ENCODE assay signal across 11 cellular contexts in genomic region chr6:105753184-105754097, GRCh38.
DNase-seq lines count a peak whose midpoint lies in the region; ATAC-seq and TF ChIP-seq lines count a peak whose summit lies in the region.
"Had no signal": no experiment of that assay in that cellular context is flagged by ENCODE, and none has a peak within 500 bp of the region (broad histone marks: within the 10 kb centered on the region; RNA-seq: fewer than 3 reads in every experiment).

No MANE protein-coding gene starts in this region.

- peaks cover 16% of the 10 kb centered on the region for H3F3A ChIP-seq in MM.1S (ENCODE audit: insufficient read depth, low read length)

- H3K4me1 ChIP-seq in MM.1S (ENCODE audit: low read length) (peaks cover 17% of the 10 kb centered on the region), osteoblast (ENCODE audit: insufficient read depth, low read length) (peaks cover 8% of the 10 kb centered on the region)

- H3K4me3 ChIP-seq in retinal pigment epithelial cell (ENCODE audit: low read length) (no peak overlapping the region), MM.1S (ENCODE audit: low read length) (no peak overlapping the region), osteoblast (ENCODE audit: insufficient read depth, low read length) (no peak overlapping the region)

- no peaks in the 10 kb centered on the region for H3K9me2 ChIP-seq in MM.1S (replicated peaks; ENCODE audit: insufficient read depth, low read length)

- H3K27me3 ChIP-seq in MM.1S (replicated peaks; ENCODE audit: insufficient read depth, low read length) (no peaks in the 10 kb centered on the region), osteoblast (ENCODE audit: insufficient read depth, low read length) (no peaks in the 10 kb centered on the region)

- no peak overlapping the region for H2AFZ ChIP-seq in MM.1S (ENCODE audit: low read length)
- no peak overlapping the region for H2AFZ ChIP-seq in osteoblast (ENCODE audit: low read length)

- H3K79me2 ChIP-seq in MM.1S (ENCODE audit: low read length) (no peaks in the 10 kb centered on the region), osteoblast (ENCODE audit: insufficient read depth, low read length) (no peaks in the 10 kb centered on the region)

- H3K27ac ChIP-seq in epithelial cell of prostate = peak overlapping the region; percentile 50
- H3K27ac ChIP-seq in MM.1S (ENCODE audit: low read length) = no peak overlapping the region
- H3K27ac ChIP-seq in osteoblast (ENCODE audit: low read depth, low read length) = no peak overlapping the region

- H4K20me1 ChIP-seq in MM.1S (ENCODE audit: insufficient read depth, low read length) (no peaks in the 10 kb centered on the region), osteoblast (ENCODE audit: insufficient read depth, low read length) (no peaks in the 10 kb centered on the region)

- no peak for TF ChIP-seq CTCF in retinal pigment epithelial cell (conservative IDR thresholded peaks at IDR 0.05; ENCODE audit: low read depth, low read length)
- TF ChIP-seq CTCF in MM.1S (IDR thresholded peaks at IDR 0.05; ENCODE audit: low read length) = no peak
- no peak for TF ChIP-seq CTCF in osteoblast (IDR thresholded peaks at IDR 0.05; ENCODE audit: extremely low read depth, low read depth, low read length)

- H3K9me3 ChIP-seq in MM.1S (replicated peaks; ENCODE audit: insufficient read depth, low read length) (no peaks in the 10 kb centered on the region), osteoblast (ENCODE audit: low read depth, low read length) (no peaks in the 10 kb centered on the region)

- H3K9ac ChIP-seq in MM.1S (ENCODE audit: low read length) = no peak overlapping the region

- DNase-seq in DMS79 treated with DMSO at 0.1 percent for 48 hours (lab: John Stamatoyannopoulos, UW) = peak; percentile 9
- peak; percentile 97 for DNase-seq in NCI-H345 treated with DMSO at 0.1 percent for 48 hours (lab: John Stamatoyannopoulos, UW; ENCODE audit: unreplicated experiment)
- DNase-seq in epithelial cell of prostate (ENCODE audit: low read depth, low spot score) = peak; percentile 83
- DNase-seq in retinal pigment epithelial cell (ENCODE audit: low read depth) = peak; percentile 80
- no peak for DNase-seq in MM.1S
- no peak for DNase-seq in osteoblast (ENCODE audit: insufficient read length, low spot score, missing footprints)
- DNase-seq: activated CD8-positive, alpha-beta memory T cell treated with anti-CD3 and anti-CD28 coated beads, Interleukin-2, amount 50 U/mL, for 48 hours; H9; NCI-H1694 treated with DMSO at 0.1 percent for 48 hours; RPMI8226 had no signal

- H3K4me2 ChIP-seq in MM.1S (ENCODE audit: low read depth, low read length) (no peak overlapping the region), osteoblast (ENCODE audit: insufficient read depth, low read length) (no peak overlapping the region)

- H3K36me3 ChIP-seq in MM.1S (replicated peaks; ENCODE audit: insufficient read depth, low read length) (no peaks in the 10 kb centered on the region), osteoblast (ENCODE audit: insufficient read depth, low read length) (no peaks in the 10 kb centered on the region)

- ATAC-seq in HG03432 (IDR thresholded peaks at IDR 0.05; ENCODE audit: unreplicated experiment) = no peak

Comparison
In these comparisons a context has a peak if more than half of its experiments do, and no peak if none do; other contexts are left out.
1. DNase-seq: peak in DMS79 treated with DMSO at 0.1 percent for 48 hours (single experiment), NCI-H345 treated with DMSO at 0.1 percent for 48 hours (single experiment), epithelial cell of prostate (single experiment) and retinal pigment epithelial cell (single experiment); none in MM.1S (single experiment) and osteoblast (single experiment).